In the genomic region with DNA sequence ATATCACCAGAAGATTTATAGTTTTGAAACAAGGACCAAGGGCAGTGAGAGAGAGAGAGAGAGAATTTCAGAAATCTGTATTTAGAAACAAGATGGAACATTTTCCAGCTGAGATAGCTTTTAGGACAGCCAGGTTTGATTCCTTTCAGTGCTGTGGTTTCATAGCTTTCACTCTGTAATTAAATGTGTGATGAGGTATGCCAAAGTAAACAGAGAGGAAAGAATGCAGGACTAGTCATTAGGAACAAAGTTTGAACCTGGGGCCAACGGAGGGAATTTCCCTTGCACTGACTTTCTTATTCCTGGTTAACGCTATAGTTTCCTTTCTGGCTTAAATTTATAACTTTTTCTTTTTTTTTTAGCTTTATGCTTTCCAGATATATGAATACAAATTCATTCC, we compare ENCODE assay signal across 11 cellular contexts. TPM values are rescaled to one million over a fixed set of nuclear protein-coding genes. Genes with fewer than 3 reads are reported as not detected.
DNase-seq lines count a peak whose midpoint lies in the region; ATAC-seq and TF ChIP-seq lines count a peak whose summit lies in the region.
"Had no signal": no experiment of that assay in that cellular context is flagged by ENCODE, and none has a peak within 500 bp of the region (broad histone marks: within the 10 kb centered on the region; RNA-seq: fewer than 3 reads in every experiment).

No MANE protein-coding gene starts in this region.

- H3K14ac ChIP-seq in H9 (ENCODE audit: insufficient read depth, low read length), result no peak overlapping the region

- H3K36me3 ChIP-seq in liver (ENCODE audit: control insufficient read depth in 4 of 4, insufficient read depth in 3 of 4, low read depth in 1 of 4, low read length in 3 of 4), result no peaks in the 10 kb centered on the region

- peak; percentile 28 for DNase-seq in ACHN
- peak; percentile 83 for DNase-seq in HT-29 (ENCODE audit: low spot score)
- DNase-seq in MCF 10A (ENCODE audit: unreplicated experiment), result peak; percentile 91
- no peak for DNase-seq in H9
- DNase-seq in naive thymus-derived CD8-positive, alpha-beta T cell, result no peak
- DNase-seq: activated B cell treated with CpG ODN at 0.5 μM for 24 hours; activated naive CD4-positive, alpha-beta T cell treated with anti-CD3 and anti-CD28 coated beads, Interleukin-2, amount 10 ng/mL, durations not matched to agents 7 days and 5 days; CD4-positive, alpha-beta memory T cell had no signal

- H3K9me3 Mint-ChIP-seq in MCF 10A (ENCODE audit: unreplicated experiment) (no peaks in the 10 kb centered on the region), H9 (peaks cover 0 to 6% of the 10 kb centered on the region in 2 experiments; a peak in 4 of 5 replicates)
- H3K9me3 Mint-ChIP-seq in naive thymus-derived CD8-positive, alpha-beta T cell, result no peaks in the 10 kb centered on the region
- H3K9me3 Mint-ChIP-seq: activated B cell treated with CpG ODN at 0.5 μM for 24 hours; activated naive CD4-positive, alpha-beta T cell treated with anti-CD3 and anti-CD28 coated beads, Interleukin-2, amount 10 ng/mL, durations not matched to agents 7 days and 5 days; CD4-positive, alpha-beta memory T cell had no signal

- no peaks in the 10 kb centered on the region for H3K79me1 ChIP-seq in H9 (ENCODE audit: insufficient read depth, low read depth, low read length, poor library complexity, severe bottlenecking)

- no peak overlapping the region for H4K8ac ChIP-seq in H9 (replicated peaks; ENCODE audit: insufficient read length, low read depth, low read length)

- H2BK12ac ChIP-seq in H9 (ENCODE audit: insufficient read length, low read depth, low read length), result no peak overlapping the region

- H3K27ac ChIP-seq in liver (ENCODE audit: low read depth in 1 of 2, low read length in 2 of 2) (peak overlapping the region; percentile 4 to 44), H9 (ENCODE audit: insufficient read length, low read depth, low read length) (no peak overlapping the region)

- CTCF ChIA-PET in MCF 10A (lab: Yijun Ruan, JAX), result interaction anchor here (0.6 to 4.9 kb wide), 6 partner anchors 11 to 1565 kb away, joined by 3 to 24 read pairs (median 6); a partner anchor contains a TSS

- H3K18ac ChIP-seq in H9 (ENCODE audit: insufficient read length, low read depth, low read length), result no peak overlapping the region

- H3K4ac ChIP-seq in H9 (ENCODE audit: low read depth, low read length), result no peak overlapping the region

- H3K23ac ChIP-seq in H9 (ENCODE audit: insufficient read length, low read depth, low read length), result no peak overlapping the region

- TF ChIP-seq CTCF in MCF 10A (IDR thresholded peaks at IDR 0.05; ENCODE audit: unreplicated experiment) (no peak), liver (IDR thresholded peaks at IDR 0.05; ENCODE audit: low read depth, low read length, missing input control) (no peak), H9 (conservative IDR thresholded peaks at IDR 0.05) (no peak)

- H3K27me3 ChIP-seq in liver (ENCODE audit: control insufficient read depth in 4 of 4, insufficient read depth in 4 of 4, low read length in 3 of 4) (no peaks in the 10 kb centered on the region), H9 (ENCODE audit: insufficient read depth, low read length) (no peaks in the 10 kb centered on the region)

- no peak overlapping the region for H3K4me2 ChIP-seq in H9 (ENCODE audit: insufficient read depth, insufficient read length, low read length)

- H3K27ac Mint-ChIP-seq in MCF 10A (ENCODE audit: low read depth, unreplicated experiment), result peak overlapping the region; percentile 1
- H3K27ac Mint-ChIP-seq in H9, result no peak overlapping the region
- H3K27ac Mint-ChIP-seq in naive thymus-derived CD8-positive, alpha-beta T cell, result no peak overlapping the region
- H3K27ac Mint-ChIP-seq: activated B cell treated with CpG ODN at 0.5 μM for 24 hours; activated naive CD4-positive, alpha-beta T cell treated with anti-CD3 and anti-CD28 coated beads, Interleukin-2, amount 10 ng/mL, durations not matched to agents 7 days and 5 days; CD4-positive, alpha-beta memory T cell had no signal

- TF ChIP-seq RAD21 in liver (IDR thresholded peaks at IDR 0.05), result peak in 1 of 2 donors; percentile 14

- WGBS in liver, result 19% methylated on average over 2 of the region's 2 CpGs
- WGBS in H9 (ENCODE audit: extremely low coverage, insufficient read length, low lambda C conversion rate), result no CpG with 5 or more reads among the region's 2 CpGs

- peaks cover 0 to 9% (median 2%) of the 10 kb centered on the region in 4 donors for H3K4me1 ChIP-seq in liver (ENCODE audit: control insufficient read depth in 4 of 4, insufficient read depth in 4 of 4, low read length in 3 of 4)
- H3K4me1 ChIP-seq in H9 (ENCODE audit: insufficient read depth, low read length), result no peaks in the 10 kb centered on the region; the same call in 1 of the 2 replicates

- intact Hi-C loops in MCF 10A (cut with micrococcal nuclease), result no loop called here

- no peak overlapping the region for H4K5ac ChIP-seq in H9 (ENCODE audit: insufficient read length, low read depth, low read length)

- no peak overlapping the region for H3K9ac ChIP-seq in liver (ENCODE audit: low read depth in 1 of 2, low read length in 2 of 2)
- H3K9ac ChIP-seq in H9 (ENCODE audit: extremely low read depth, insufficient read length, low read length), result no peak overlapping the region

- peak overlapping the region; percentile 34 for H3K4me3 Mint-ChIP-seq in MCF 10A (ENCODE audit: unreplicated experiment)
- H3K4me3 Mint-ChIP-seq in H9, result no peak overlapping the region
- no peak overlapping the region for H3K4me3 Mint-ChIP-seq in naive thymus-derived CD8-positive, alpha-beta T cell
- H3K4me3 Mint-ChIP-seq: activated B cell treated with CpG ODN at 0.5 μM for 24 hours; activated naive CD4-positive, alpha-beta T cell treated with anti-CD3 and anti-CD28 coated beads, Interleukin-2, amount 10 ng/mL, durations not matched to agents 7 days and 5 days; CD4-positive, alpha-beta memory T cell had no signal

- H2BK20ac ChIP-seq in H9 (ENCODE audit: low read depth, low read length, poor library complexity, severe bottlenecking), result no peak overlapping the region

- H3K23me2 ChIP-seq in H9 (ENCODE audit: insufficient read length, low read depth, low read length, poor library complexity, severe bottlenecking), result no peaks in the 10 kb centered on the region

- BruUV-seq in MCF 10A (replicated peaks; lab: Mats Ljungman, UMichigan), result no TSS peak

- H4K20me1 ChIP-seq in H9 (ENCODE audit: control insufficient read depth, insufficient read depth, insufficient read length), result no peaks in the 10 kb centered on the region

- no peak overlapping the region for H3K56ac ChIP-seq in H9 (ENCODE audit: insufficient read length, low read depth, low read length)

- no peak overlapping the region for H3T11ph ChIP-seq in H9 (ENCODE audit: low read length)

- H2BK120ac ChIP-seq in H9 (ENCODE audit: low read depth, low read length, poor library complexity, severe bottlenecking), result no peak overlapping the region

- H3K9me3 ChIP-seq in liver (ENCODE audit: control insufficient read depth in 4 of 4, low read length in 3 of 4) (no peaks in the 10 kb centered on the region), H9 (ENCODE audit: control insufficient read depth, low read depth, low read length) (no peaks in the 10 kb centered on the region)

- in situ Hi-C loops in ACHN (cut with HindIII; ENCODE audit: low pct_ligation_motif_present, low pct_unique_long_range_greater_than_20kb, low sequenced_read_pairs), result no loop called here

- H3K4me3 ChIP-seq in liver (ENCODE audit: low read depth in 1 of 3, low read length in 3 of 3), result no peak overlapping the region

- H3K27me3 Mint-ChIP-seq in MCF 10A (ENCODE audit: insufficient read depth, unreplicated experiment), result no peaks in the 10 kb centered on the region
- 0 out of 2 replicates have a peak, but pooled peaks cover 2% of the 10 kb centered on the region for H3K27me3 Mint-ChIP-seq in H9 (ENCODE audit: low read depth)
- peaks cover 0 to 3% (median 2%) of the 10 kb centered on the region in 5 donors for H3K27me3 Mint-ChIP-seq in naive thymus-derived CD8-positive, alpha-beta T cell
- H3K27me3 Mint-ChIP-seq: activated B cell treated with CpG ODN at 0.5 μM for 24 hours had no signal

- H4K91ac ChIP-seq in H9 (ENCODE audit: insufficient read length, low read depth, low read length), result no peak overlapping the region

- ATAC-seq in GM21526 (IDR thresholded peaks at IDR 0.05; ENCODE audit: low FRiP score, unreplicated experiment) (no peak), GM19035 (IDR thresholded peaks at IDR 0.05; ENCODE audit: unreplicated experiment) (no peak)
- no peak for ATAC-seq in naive thymus-derived CD8-positive, alpha-beta T cell

- H3K4me1 Mint-ChIP-seq in MCF 10A (ENCODE audit: insufficient read depth, unreplicated experiment) (peaks cover 32% of the 10 kb centered on the region), H9 (peaks cover 3% of the 10 kb centered on the region in 2 experiments; a peak in 3 of 4 replicates)
- no peaks in the 10 kb centered on the region for H3K4me1 Mint-ChIP-seq in naive thymus-derived CD8-positive, alpha-beta T cell
- H3K4me1 Mint-ChIP-seq: activated B cell treated with CpG ODN at 0.5 μM for 24 hours; activated naive CD4-positive, alpha-beta T cell treated with anti-CD3 and anti-CD28 coated beads, Interleukin-2, amount 10 ng/mL, durations not matched to agents 7 days and 5 days; CD4-positive, alpha-beta memory T cell had no signal

- H2AFZ ChIP-seq in H9 (ENCODE audit: low read length), result no peak overlapping the region

- no peak overlapping the region for H2BK5ac ChIP-seq in H9 (ENCODE audit: insufficient read length, low read length)

- POLR2A ChIA-PET in MCF 10A (lab: Yijun Ruan, JAX), result interaction anchor here (0.5 to 5.5 kb wide), 8 partner anchors 7 to 610 kb away, joined by 4 to 68 read pairs (median 11); a partner anchor contains a TSS
- POLR2A ChIA-PET in naive thymus-derived CD8-positive, alpha-beta T cell (lab: Charles Lee), result no interaction called here

- H3K79me2 ChIP-seq in H9 (ENCODE audit: insufficient read depth, low read length), result no peaks in the 10 kb centered on the region

- no peak overlapping the region for H2AK5ac ChIP-seq in H9 (ENCODE audit: insufficient read length, low read length)

- H2BK15ac ChIP-seq in H9 (ENCODE audit: low read depth, low read length), result no peak overlapping the region

- H3K36me3 Mint-ChIP-seq in MCF 10A (ENCODE audit: insufficient read depth, unreplicated experiment), result no peaks in the 10 kb centered on the region
- peaks cover 0 to 3% (median 1%) of the 10 kb centered on the region in 3 experiments; a peak in 2 of 7 replicates for H3K36me3 Mint-ChIP-seq in H9 (ENCODE audit: insufficient read depth in 1 of 3, low read depth in 3 of 3)
- H3K36me3 Mint-ChIP-seq in naive thymus-derived CD8-positive, alpha-beta T cell, result no peaks in the 10 kb centered on the region
- H3K36me3 Mint-ChIP-seq: activated naive CD4-positive, alpha-beta T cell treated with anti-CD3 and anti-CD28 coated beads, Interleukin-2, amount 10 ng/mL, durations not matched to agents 7 days and 5 days; CD4-positive, alpha-beta memory T cell had no signal

TF ChIP-seq in liver, 16 proteins besides CTCF, POLR2A, EP300 and RAD21 (continues in another document):
- TF ChIP-seq SP1 (IDR thresholded peaks at IDR 0.05), result peak; percentile 75

RNA-seq across cellular contexts. Expression of a gene that starts 10.0 kb away (rescaled TPM):
- total RNA-seq in HT-29 (2014; rRNA removed; shearing (Covaris generic)), result 2.2 and 4.2 TPM in 2 replicates
- total RNA-seq in MCF 10A (2022), result 1.6 and 2.2 TPM in 2 replicates
- 1 to 10 TPM in 1 of 2 donors, under 1 TPM in 1; 0.37 to 1.0 TPM for total RNA-seq in liver
- 1 to 10 TPM in 1 of 2 donors, under 1 TPM in 1; 0.61 to 1.2 TPM for polyA plus RNA-seq in liver
- not detected in 2 replicates for total RNA-seq in H9 (2021)
- 10 to 100 TPM; 24.8 to 25.7 TPM for total RNA-seq in naive thymus-derived CD8-positive, alpha-beta T cell
- polyA plus RNA-seq in naive thymus-derived CD8-positive, alpha-beta T cell, result 10 to 100 TPM; 10.5 to 15.6 (median 11.4) TPM

Comparison
In these comparisons a context has a peak if more than half of its experiments do, and no peak if none do; other contexts are left out.
1. DNase-seq: peak in ACHN (single experiment), HT-29 (single experiment) and MCF 10A (single experiment); none in H9 (single experiment) and naive thymus-derived CD8-positive, alpha-beta T cell (0 of 10).